1 cellular context compared by ENCODE assay signal in the genomic region with DNA sequence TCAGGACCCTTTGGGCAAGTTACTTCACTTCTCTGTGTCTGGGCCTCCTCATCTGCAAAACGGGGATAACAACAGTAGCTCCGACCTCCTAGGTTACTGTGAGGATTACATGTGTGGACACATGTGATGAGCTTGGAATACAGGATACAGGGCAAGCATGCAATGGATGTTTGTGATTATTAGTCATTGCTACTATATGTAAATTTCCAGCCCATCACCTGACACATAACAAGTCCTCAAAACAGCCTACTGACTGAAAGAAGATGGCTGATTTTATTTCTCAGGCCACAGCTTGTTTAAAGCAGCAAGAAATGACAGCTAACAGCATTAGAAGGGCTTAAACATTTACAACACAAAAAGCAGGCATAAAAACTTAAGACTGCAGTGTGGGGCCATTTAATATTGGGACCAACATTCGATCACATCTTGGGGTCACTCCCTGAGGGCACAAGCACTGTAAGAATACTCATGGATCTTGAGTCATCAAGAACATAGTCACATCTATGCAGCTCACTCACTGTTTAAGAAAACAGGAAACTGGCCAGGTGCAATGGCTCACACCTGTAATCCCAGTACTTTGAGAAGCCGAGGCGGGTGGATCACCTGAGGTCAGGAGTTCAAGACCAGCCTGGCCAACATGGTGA.
TF ChIP-seq lines count a peak whose summit lies in the region.

No MANE protein-coding gene starts in this region.

TF ChIP-seq in HCT116, 20 proteins besides CTCF, POLR2A, EP300 and RAD21:
- TF ChIP-seq CBX3 (IDR thresholded peaks at IDR 0.05; ENCODE audit: low read depth) = peak; percentile 23; the same call in 1 of the 2 replicates
- TF ChIP-seq SP1 (IDR thresholded peaks at IDR 0.05; ENCODE audit: low read depth) = peak; percentile 30; the same call in 1 of the 2 replicates
- no peak for TF ChIP-seq TCF7L2 (IDR thresholded peaks at IDR 0.05; ENCODE audit: borderline replicate concordance, extremely low read depth, insufficient read depth, insufficient read length)
- TF ChIP-seq EGR1 (IDR thresholded peaks at IDR 0.05; ENCODE audit: low read depth) = no peak
- TF ChIP-seq FOSL1 (IDR thresholded peaks at IDR 0.05; ENCODE audit: low read depth) = peak; percentile 58
- TF ChIP-seq CEBPB (IDR thresholded peaks at IDR 0.05; ENCODE audit: low read depth) = 0 out of 2 replicates have a peak, but pooled peaks have one; percentile 37
- TF ChIP-seq, protein P1, sequence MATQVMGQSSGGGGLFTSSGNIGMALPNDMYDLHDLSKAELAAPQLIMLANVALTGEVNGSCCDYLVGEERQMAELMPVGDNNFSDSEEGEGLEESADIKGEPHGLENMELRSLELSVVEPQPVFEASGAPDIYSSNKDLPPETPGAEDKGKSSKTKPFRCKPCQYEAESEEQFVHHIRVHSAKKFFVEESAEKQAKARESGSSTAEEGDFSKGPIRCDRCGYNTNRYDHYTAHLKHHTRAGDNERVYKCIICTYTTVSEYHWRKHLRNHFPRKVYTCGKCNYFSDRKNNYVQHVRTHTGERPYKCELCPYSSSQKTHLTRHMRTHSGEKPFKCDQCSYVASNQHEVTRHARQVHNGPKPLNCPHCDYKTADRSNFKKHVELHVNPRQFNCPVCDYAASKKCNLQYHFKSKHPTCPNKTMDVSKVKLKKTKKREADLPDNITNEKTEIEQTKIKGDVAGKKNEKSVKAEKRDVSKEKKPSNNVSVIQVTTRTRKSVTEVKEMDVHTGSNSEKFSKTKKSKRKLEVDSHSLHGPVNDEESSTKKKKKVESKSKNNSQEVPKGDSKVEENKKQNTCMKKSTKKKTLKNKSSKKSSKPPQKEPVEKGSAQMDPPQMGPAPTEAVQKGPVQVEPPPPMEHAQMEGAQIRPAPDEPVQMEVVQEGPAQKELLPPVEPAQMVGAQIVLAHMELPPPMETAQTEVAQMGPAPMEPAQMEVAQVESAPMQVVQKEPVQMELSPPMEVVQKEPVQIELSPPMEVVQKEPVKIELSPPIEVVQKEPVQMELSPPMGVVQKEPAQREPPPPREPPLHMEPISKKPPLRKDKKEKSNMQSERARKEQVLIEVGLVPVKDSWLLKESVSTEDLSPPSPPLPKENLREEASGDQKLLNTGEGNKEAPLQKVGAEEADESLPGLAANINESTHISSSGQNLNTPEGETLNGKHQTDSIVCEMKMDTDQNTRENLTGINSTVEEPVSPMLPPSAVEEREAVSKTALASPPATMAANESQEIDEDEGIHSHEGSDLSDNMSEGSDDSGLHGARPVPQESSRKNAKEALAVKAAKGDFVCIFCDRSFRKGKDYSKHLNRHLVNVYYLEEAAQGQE (IDR thresholded peaks at IDR 0.05; ENCODE audit: low read depth) = no peak
- TF ChIP-seq, protein P2, sequence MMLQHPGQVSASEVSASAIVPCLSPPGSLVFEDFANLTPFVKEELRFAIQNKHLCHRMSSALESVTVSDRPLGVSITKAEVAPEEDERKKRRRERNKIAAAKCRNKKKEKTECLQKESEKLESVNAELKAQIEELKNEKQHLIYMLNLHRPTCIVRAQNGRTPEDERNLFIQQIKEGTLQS (IDR thresholded peaks at IDR 0.05) = peak; percentile 51; the same call in 1 of the 2 replicates
- TF ChIP-seq JUND (IDR thresholded peaks at IDR 0.05) = peak; percentile 46
- TF ChIP-seq EZH2phosphoT487 (IDR thresholded peaks at IDR 0.05; ENCODE audit: borderline replicate concordance) = no peak
- no peak for TF ChIP-seq SIN3A (IDR thresholded peaks at IDR 0.05; ENCODE audit: low read depth)
